Comparison of ENCODE assay signal across 8 cellular contexts in genomic region chr10:93481213-93481930, GRCh38. TPM values are rescaled to one million over a fixed set of nuclear protein-coding genes. Genes with fewer than 3 reads are reported as not detected.
A peak's percentile ranks its signal among the peaks of the same experiment; 100 is the strongest.
DNase-seq lines count a peak whose midpoint lies in the region; ATAC-seq and TF ChIP-seq lines count a peak whose summit lies in the region.

No MANE protein-coding gene starts in this region.

- peak overlapping the region; percentile 88 for H3K4me3 Mint-ChIP-seq in activated CD4-positive, alpha-beta memory T cell treated with anti-CD3 and anti-CD28 coated beads for 36 hours

- H3K27me3 ChIP-seq in prostate gland (replicated peaks; ENCODE audit: insufficient read depth) = no peaks in the 10 kb centered on the region

- H3K9me3 ChIP-seq in ES-I3 (ENCODE audit: control insufficient read depth, insufficient read depth, low read length) (no peaks in the 10 kb centered on the region), prostate gland (no peaks in the 10 kb centered on the region)

- no peak for DNase-seq in activated CD4-positive, alpha-beta memory T cell treated with anti-CD3 and anti-CD28 coated beads for 36 hours
- DNase-seq in fibroblast of villous mesenchyme (ENCODE audit: low read depth) = no peak
- no peak for DNase-seq in prostate gland (ENCODE audit: low spot score)
- no peak for DNase-seq in NCI-H524 treated with DMSO at 0.1 percent for 48 hours (lab: John Stamatoyannopoulos, UW)
- no peak for DNase-seq in effector CD4-positive, alpha-beta T cell

- WGBS in prostate gland = 18% methylated on average over 6 of the region's 6 CpGs

- no peak for TF ChIP-seq CTCF in fibroblast of villous mesenchyme (IDR thresholded peaks at IDR 0.05; ENCODE audit: insufficient read depth, low read depth, low read length)
- no peak for TF ChIP-seq CTCF in prostate gland (IDR thresholded peaks at IDR 0.05)

- H3K4me1 ChIP-seq in ES-I3 (ENCODE audit: insufficient read depth, low read length) = peaks cover 5% of the 10 kb centered on the region
- H3K4me1 ChIP-seq in prostate gland (replicated peaks) = no peaks in the 10 kb centered on the region

- POLR2A ChIA-PET in activated CD4-positive, alpha-beta memory T cell treated with anti-CD3 and anti-CD28 coated beads for 36 hours (lab: Charles Lee) = interaction anchor here (0.8 to 3.2 kb wide), 7 partner anchors 10 to 633 kb away, joined by 3 to 59 read pairs (median 9); partner anchors contain the start of genes CEP55 and EXOC6

- no peaks in the 10 kb centered on the region for H3K9me3 Mint-ChIP-seq in activated CD4-positive, alpha-beta memory T cell treated with anti-CD3 and anti-CD28 coated beads for 36 hours

- H3K9ac ChIP-seq in ES-I3 (ENCODE audit: low read depth, low read length) = peak overlapping the region; percentile 87

- CTCF ChIA-PET in activated CD4-positive, alpha-beta memory T cell treated with anti-CD3 and anti-CD28 coated beads for 36 hours (lab: Charles Lee) = interaction anchor here (0.7 to 12.3 kb wide), 19 partner anchors 8 to 552 kb away, joined by 3 to 422 read pairs (median 11); partner anchors contain the start of gene CEP55

- H3K27ac ChIP-seq in prostate gland = peak overlapping the region; percentile 88

- H3K4me1 Mint-ChIP-seq in activated CD4-positive, alpha-beta memory T cell treated with anti-CD3 and anti-CD28 coated beads for 36 hours (ENCODE audit: low read depth) = peaks cover 23% of the 10 kb centered on the region

- no peak for ATAC-seq in GM21390 (IDR thresholded peaks at IDR 0.05; ENCODE audit: unreplicated experiment)
- ATAC-seq in HG03039 (IDR thresholded peaks at IDR 0.05; ENCODE audit: unreplicated experiment) = no peak

- peaks cover 4% of the 10 kb centered on the region for H3K36me3 Mint-ChIP-seq in activated CD4-positive, alpha-beta memory T cell treated with anti-CD3 and anti-CD28 coated beads for 36 hours

- TF ChIP-seq POLR2A in prostate gland (IDR thresholded peaks at IDR 0.05) = no peak

- H3K4me3 ChIP-seq in fibroblast of villous mesenchyme (ENCODE audit: low read depth, low read length) (peak overlapping the region; percentile 84), prostate gland (peak overlapping the region; percentile 35 to 44)

- peaks cover 2% of the 10 kb centered on the region for H3K27me3 Mint-ChIP-seq in activated CD4-positive, alpha-beta memory T cell treated with anti-CD3 and anti-CD28 coated beads for 36 hours

- no peaks in the 10 kb centered on the region for H3K36me3 ChIP-seq in ES-I3 (ENCODE audit: insufficient read depth, low read length)
- H3K36me3 ChIP-seq in prostate gland = no peaks in the 10 kb centered on the region

- H3K27ac Mint-ChIP-seq in activated CD4-positive, alpha-beta memory T cell treated with anti-CD3 and anti-CD28 coated beads for 36 hours = peak overlapping the region; percentile 88

- intact Hi-C loops in activated CD4-positive, alpha-beta memory T cell treated with anti-CD3 and anti-CD28 coated beads for 36 hours (cut with micrococcal nuclease) = no loop called here
- intact Hi-C loops in prostate gland (cut with DNase I) = loop anchor here (2.0 kb wide), 2 partner anchors 19 to 45 kb away; no protein-coding TSS in a partner anchor

RNA-seq across cellular contexts. Expression of gene MYOF, which starts 0.8 kb away (rescaled TPM):
- 10 to 100 TPM; 49.3 to 49.7 TPM for total RNA-seq in activated CD4-positive, alpha-beta memory T cell treated with anti-CD3 and anti-CD28 coated beads for 36 hours
- 263 and 323 TPM in 2 replicates for total RNA-seq in fibroblast of villous mesenchyme
- 10 to 100 TPM; 84.4 to 85.0 TPM for total RNA-seq in prostate gland

RNA-seq across cellular contexts. Expression of gene CEP55, which starts 15.0 kb away (rescaled TPM):
- 10 to 100 TPM; 88.0 to 91.3 TPM for total RNA-seq in activated CD4-positive, alpha-beta memory T cell treated with anti-CD3 and anti-CD28 coated beads for 36 hours
- 20.0 and 35.0 TPM in 2 replicates for total RNA-seq in fibroblast of villous mesenchyme
- total RNA-seq in prostate gland = 1 to 10 TPM in 1 of 2 donors, under 1 TPM in 1; 0.14 to 4.7 TPM
